In genomic region chr2:64683771-64684510, GRCh38 we compare ENCODE assay signal across 23 cellular contexts. TPM values are rescaled to one million over a fixed set of nuclear protein-coding genes. Genes with fewer than 3 reads are reported as not detected.
DNase-seq lines count a peak whose midpoint lies in the region; ATAC-seq, FAIRE-seq and TF ChIP-seq lines count a peak whose summit lies in the region.
"Had no signal": no experiment of that assay in that cellular context is flagged by ENCODE, and none has a peak within 500 bp of the region (broad histone marks: within the 10 kb centered on the region; RNA-seq: fewer than 3 reads in every experiment).

No MANE protein-coding gene starts in this region.

- peaks cover 0 to 2% (median 0%) of the 10 kb centered on the region in 7 donors for H3K9me3 Mint-ChIP-seq in naive B cell
- H3K9me3 Mint-ChIP-seq: CD4-positive, alpha-beta memory T cell; GM23338; H9; HFFc6 had no signal

- TF ChIP-seq RAD21 in A549 (conservative IDR thresholded peaks at IDR 0.05 in 1 of 2, IDR thresholded peaks at IDR 0.05 in 1 of 2) (no peak), HepG2 (CRISPR knock-in tag; IDR thresholded peaks at IDR 0.05) (no peak)

- H3K27ac Mint-ChIP-seq in naive B cell, result peak overlapping the region in 4 of 6 donors; percentile 13 to 52 (median 34)
- H3K27ac Mint-ChIP-seq: CD4-positive, alpha-beta memory T cell; GM23338; H9; HFFc6 had no signal

- H3K4me3 ChIP-seq in A549 (no peak overlapping the region), Karpas-422 (ENCODE audit: low read length) (no peak overlapping the region), HepG2 (replicated peaks in 1 of 3; ENCODE audit: insufficient read depth in 1 of 3, low read depth in 2 of 3, low read length in 3 of 3) (no peak overlapping the region), ovary (no peak overlapping the region)
- H3K4me3 ChIP-seq: GM23338 had no signal

- H3K36me3 Mint-ChIP-seq in naive B cell, result no peaks in the 10 kb centered on the region

- H3K9ac ChIP-seq in Karpas-422 (ENCODE audit: low read length) (no peak overlapping the region), HepG2 (ENCODE audit: insufficient read depth, low read depth, low read length) (no peak overlapping the region)

- no peaks in the 10 kb centered on the region for H3K9me3 ChIP-seq in A549
- H3K9me3 ChIP-seq in Karpas-422 (ENCODE audit: low read length), result no peaks in the 10 kb centered on the region
- peaks cover 8% of the 10 kb centered on the region for H3K9me3 ChIP-seq in HepG2 (ENCODE audit: low read length)
- no peaks in the 10 kb centered on the region for H3K9me3 ChIP-seq in ovary

- H3K27me3 Mint-ChIP-seq in naive B cell, result no peaks in the 10 kb centered on the region
- H3K27me3 Mint-ChIP-seq: CD4-positive, alpha-beta memory T cell had no signal

- TF ChIP-seq CTCF in A549 (IDR thresholded peaks at IDR 0.05), result no peak
- no peak for TF ChIP-seq CTCF in HepG2 (CRISPR knock-in tag; IDR thresholded peaks at IDR 0.05)
- no peak for TF ChIP-seq CTCF in ovary (IDR thresholded peaks at IDR 0.05)

- no TSS peak for BruUV-seq in HepG2 (replicated peaks; lab: Mats Ljungman, UMichigan)

- CTCF ChIA-PET in A549 (lab: Yijun Ruan, JAX), result interaction anchor here (0.9 kb wide), 1 partner anchor 20 kb away, joined by 3 read pairs; no protein-coding TSS in a partner anchor
- CTCF ChIA-PET in HepG2 (lab: Yijun Ruan, JAX; ENCODE audit: low intra/inter-chr PET ratio, low total read pairs), result no interaction called here

- H3K27ac ChIP-seq in A549 (no peak overlapping the region), Karpas-422 (ENCODE audit: low read length) (0 out of 2 replicates have a peak overlapping the region, but pooled peaks have one; percentile 3), HepG2 (ENCODE audit: extremely low read length, insufficient read depth, low read length) (peak overlapping the region; percentile 4), ovary (no peak overlapping the region)
- H3K27ac ChIP-seq: 22Rv1 had no signal

- no peak for TF ChIP-seq EP300 in A549 (IDR thresholded peaks at IDR 0.05)
- TF ChIP-seq EP300 in HepG2 (IDR thresholded peaks at IDR 0.05; ENCODE audit: low read depth in 2 of 2, low read length in 2 of 2), result no peak
- TF ChIP-seq EP300 in HepG2 (CRISPR knock-in tag; IDR thresholded peaks at IDR 0.05; ENCODE audit: borderline replicate concordance), result no peak
- TF ChIP-seq EP300 in ovary (IDR thresholded peaks at IDR 0.05), result no peak

- H2AFZ ChIP-seq in Karpas-422 (ENCODE audit: low read length), result no peak overlapping the region
- H2AFZ ChIP-seq in HepG2 (ENCODE audit: low read length), result no peak overlapping the region
- H2AFZ ChIP-seq: GM23338 had no signal

- DNase-seq in A549 (ENCODE audit: low read depth in 1 of 2, low spot score in 1 of 2), result no peak
- DNase-seq in Karpas-422, result no peak
- DNase-seq in HepG2 (ENCODE audit: low spot score), result no peak
- no peak for DNase-seq in naive B cell
- no peak for DNase-seq in AG08396 (ENCODE audit: low spot score)
- DNase-seq in GM03348 (ENCODE audit: low spot score), result no peak
- DNase-seq in activated naive CD4-positive, alpha-beta T cell (lab: John Stamatoyannopoulos, UW), result no peak
- DNase-seq in ovary, result no peak
- DNase-seq: ACHN; C1 segment of cervical spinal cord; Calu3; CD4-positive, alpha-beta memory T cell; COR-L47; DMS53; DMS79 treated with DMSO at 0.1 percent for 48 hours; GF-D8; H9; HFFc6 had no signal

- H4K20me1 ChIP-seq in Karpas-422 (ENCODE audit: insufficient read depth, low read depth, low read length) (no peaks in the 10 kb centered on the region), HepG2 (ENCODE audit: insufficient read depth, low read length) (no peaks in the 10 kb centered on the region)

- intact Hi-C loops in HepG2 (cut with micrococcal nuclease; ENCODE audit: unreplicated experiment) (no loop called here), ovary (cut with DNase I) (no loop called here)

- peaks cover 19% of the 10 kb centered on the region for H3K4me1 ChIP-seq in A549
- peaks cover 69% of the 10 kb centered on the region for H3K4me1 ChIP-seq in Karpas-422 (ENCODE audit: low read length)
- H3K4me1 ChIP-seq in HepG2 (ENCODE audit: insufficient read depth, low read length), result peaks cover 44% of the 10 kb centered on the region
- H3K4me1 ChIP-seq in ovary (ENCODE audit: insufficient read depth), result no peaks in the 10 kb centered on the region

- ATAC-seq in A549 (no peak), HepG2 (peak; percentile 66), naive B cell (ENCODE audit: low read depth in 2 of 2) (no peak)
- ATAC-seq: GM23338, HCT116 had no signal

- POLR2A ChIA-PET in A549 (lab: Yijun Ruan, JAX) (no interaction called here), HepG2 (lab: Yijun Ruan, JAX) (interaction anchor here (1.6 to 4.2 kb wide), 2 partner anchors 29 to 67 kb away, joined by 4 to 50 read pairs; partner anchors contain the start of gene SERTAD2)

- H3K4me2 ChIP-seq in A549 (no peak overlapping the region), Karpas-422 (ENCODE audit: low read depth, low read length, poor library complexity, severe bottlenecking) (no peak overlapping the region), HepG2 (ENCODE audit: low read depth, low read length) (peak overlapping the region; percentile 23)
- H3K4me2 ChIP-seq: GM23338 had no signal

- peak; percentile 76 for FAIRE-seq in A549 (lab: Jason Lieb, UNC)
- FAIRE-seq in HepG2 (lab: Jason Lieb, UNC), result no peak
- FAIRE-seq: A204.1, GM12892 had no signal

- H3K4me1 Mint-ChIP-seq in naive B cell, result peaks cover 24 to 31% (median 31%) of the 10 kb centered on the region in 3 donors

- H3K36me3 ChIP-seq in Karpas-422 (ENCODE audit: insufficient read depth, low read length), result no peaks in the 10 kb centered on the region
- H3K36me3 ChIP-seq in HepG2 (replicated peaks in 1 of 2; ENCODE audit: control insufficient read depth in 1 of 2, insufficient read depth in 2 of 2, low read length in 2 of 2), result no peaks in the 10 kb centered on the region; a peak in 1 of 5 replicates
- no peaks in the 10 kb centered on the region for H3K36me3 ChIP-seq in ovary

- H3K27me3 ChIP-seq in Karpas-422 (ENCODE audit: low read length), result no peaks in the 10 kb centered on the region
- no peaks in the 10 kb centered on the region for H3K27me3 ChIP-seq in HepG2 (ENCODE audit: control insufficient read depth in 1 of 2, insufficient read depth in 2 of 2, low read length in 2 of 2)
- H3K27me3 ChIP-seq in ovary, result no peaks in the 10 kb centered on the region

- WGBS in A549 (ENCODE audit: missing lambda C conversion rate), result 89% methylated on average over 9 of the region's 9 CpGs
- WGBS in HepG2 (ENCODE audit: low lambda C conversion rate), result 39% methylated on average over 9 of the region's 9 CpGs
- WGBS in ovary, 3 donors, result 93 to 95% (median 94%) methylated on average over 9 of the region's 9 CpGs

- TF ChIP-seq POLR2A in A549 (IDR thresholded peaks at IDR 0.05; ENCODE audit: low read length), result no peak
- TF ChIP-seq POLR2A in HepG2 (IDR thresholded peaks at IDR 0.05; ENCODE audit: insufficient read depth in 1 of 2, low read depth in 2 of 2, low read length in 2 of 2), result no peak
- no peak for TF ChIP-seq POLR2A in ovary (IDR thresholded peaks at IDR 0.05)

- H3K4me3 Mint-ChIP-seq in naive B cell, result no peak overlapping the region
- H3K4me3 Mint-ChIP-seq: CD4-positive, alpha-beta memory T cell; GM23338; H9; HFFc6 had no signal

- peaks cover 85% of the 10 kb centered on the region for H3K79me2 ChIP-seq in Karpas-422 (ENCODE audit: low read length)
- H3K79me2 ChIP-seq in HepG2 (ENCODE audit: insufficient read depth, low read length), result no peaks in the 10 kb centered on the region

- no peaks in the 10 kb centered on the region for H3K9me2 ChIP-seq in Karpas-422 (replicated peaks; ENCODE audit: insufficient read depth, low read length)

- in situ Hi-C loops in HepG2 (cut with HindIII; ENCODE audit: extremely low pct_ligation_motif_present, low pct_unique_long_range_greater_than_20kb), result no loop called here

TF ChIP-seq in A549, 52 proteins besides CTCF, POLR2A, EP300 and RAD21:
- TF ChIP-seq ZSCAN20 (CRISPR knock-in tag; IDR thresholded peaks at IDR 0.05) (no peak), ESRRA (IDR thresholded peaks at IDR 0.05; ENCODE audit: borderline replicate concordance, low read length) (no peak)
TF ChIP-seq in A549: peak in this region for 0.

TF ChIP-seq in HepG2, 621 proteins besides CTCF, POLR2A, EP300 and RAD21 (continues in another document):
- TF ChIP-seq ZNF34 (CRISPR knock-in tag; IDR thresholded peaks at IDR 0.05; ENCODE audit: borderline replicate concordance), result no peak

RNA-seq across cellular contexts. Expression of gene SERTAD2, which starts 30.2 kb away (rescaled TPM):
- polyA plus RNA-seq in A549 (2011; rRNA removed) (11.8 and 14.0 TPM in 2 replicates), A549 (2017; fragmentation: RNase III; extraction: RNeasy Plus Mini Kit Qiagen cat#74134 plus additional on column Dnase treatment) (11.8 to 13.1 TPM (median 12.2 TPM) in 3 replicates), HepG2 (2011; rRNA removed) (22.6 and 23.5 TPM in 2 replicates), naive B cell (ENCODE audit: low read depth in 6 of 6) (10 to 100 TPM in 5 of 6 donors, 1 to 10 TPM in 1; 7.9 to 21.8 (median 13.2) TPM), ovary (10 to 100 TPM in 1 of 2 donors, 1 to 10 TPM in 1; 9.9 to 20.8 TPM)
- 7.3 and 9.6 TPM in 2 replicates for polyA plus RNA-seq in A549 (2012; cell fraction: cytosol; rRNA removed)
- 4.0 and 6.0 TPM in 2 replicates for polyA plus RNA-seq in A549 (2012; cell fraction: nucleus; rRNA removed)
- polyA minus RNA-seq in A549 (2011; rRNA and poly(A)+ RNA removed), result 14.4 and 16.4 TPM in 2 replicates
- 27.2 and 73.8 TPM in 2 replicates for total RNA-seq in Karpas-422 (2014; rRNA removed; shearing (Covaris generic); ENCODE audit: low replicate concordance)
- total RNA-seq in HepG2 (2016; rRNA removed; fragmentation: Illumina TruSeq; extraction: Trizol) (6.7 and 11.8 TPM in 2 replicates), ovary (10 to 100 TPM; 11.0 to 26.8 (median 21.8) TPM)
- total RNA-seq in HepG2 (2016; cell fraction: cytosol; rRNA removed; fragmentation: Illumina TruSeq; extraction: Trizol; ENCODE audit: low read depth), result 1.4 and 1.5 TPM in 2 replicates
- 6.7 and 10.6 TPM in 2 replicates for total RNA-seq in HepG2 (2016; cell fraction: insoluble cytoplasmic fraction; rRNA removed; fragmentation: Illumina TruSeq; extraction: Trizol)
- 7.8 and 8.3 TPM in 2 replicates for total RNA-seq in HepG2 (2016; cell fraction: membrane; rRNA removed; fragmentation: Illumina TruSeq; extraction: Trizol)
- total RNA-seq in HepG2 (2016; cell fraction: nucleus; rRNA removed; fragmentation: Illumina TruSeq; extraction: Trizol), result 14.3 and 14.5 TPM in 2 replicates
- polyA plus RNA-seq in HepG2 (2011; cell fraction: cytosol; rRNA removed), result 18.0 and 25.0 TPM in 2 replicates
- 19.6 and 25.0 TPM in 2 replicates for polyA plus RNA-seq in HepG2 (2011; cell fraction: nucleus; rRNA removed)
- polyA plus RNA-seq in HepG2 (2012), result 42.6 and 46.2 TPM in 2 replicates
- 1.8 and 2.6 TPM in 2 replicates for polyA plus RNA-seq in HepG2 (2016; cell fraction: cytosol; fragmentation: Illumina TruSeq; extraction: Trizol; ENCODE audit: low read depth)
- polyA plus RNA-seq in HepG2 (2016; cell fraction: insoluble cytoplasmic fraction; fragmentation: Illumina TruSeq; extraction: Trizol; ENCODE audit: low read depth), result 15.8 and 17.6 TPM in 2 replicates
- 6.6 and 6.8 TPM in 2 replicates for polyA plus RNA-seq in HepG2 (2016; cell fraction: membrane; fragmentation: Illumina TruSeq; extraction: Trizol; ENCODE audit: low read depth)
- 25.6 and 26.8 TPM in 2 replicates for polyA plus RNA-seq in HepG2 (2016; cell fraction: nucleus; fragmentation: Illumina TruSeq; extraction: Trizol; ENCODE audit: insufficient read depth, low read depth)
- 7.6 and 39.9 TPM in 2 replicates for polyA minus RNA-seq in HepG2 (2011; rRNA and poly(A)+ RNA removed; ENCODE audit: low replicate concordance)
- 37.8 and 40.2 TPM in 2 replicates for polyA minus RNA-seq in HepG2 (2011; cell fraction: cytosol; rRNA and poly(A)+ RNA removed)
- polyA minus RNA-seq in HepG2 (2011; cell fraction: nucleus; rRNA and poly(A)+ RNA removed), result 37.5 and 39.7 TPM in 2 replicates

Comparison
In these comparisons a context has a peak if more than half of its experiments do, and no peak if none do; other contexts are left out.
1. H3K27ac ChIP-seq: peak in Karpas-422 (single experiment) and HepG2 (single experiment); none in A549 (0 of 2) and ovary (0 of 2).
2. Of the 38 proteins assayed by ChIP-seq in both HepG2 and A549: peak only in HepG2: FOSL2; only in A549: none; in both: none; in neither: 35; mixed calls (peak in some experiments, not most) for 2.